Comparison of ENCODE assay signal across 9 cellular contexts in the genomic region with DNA sequence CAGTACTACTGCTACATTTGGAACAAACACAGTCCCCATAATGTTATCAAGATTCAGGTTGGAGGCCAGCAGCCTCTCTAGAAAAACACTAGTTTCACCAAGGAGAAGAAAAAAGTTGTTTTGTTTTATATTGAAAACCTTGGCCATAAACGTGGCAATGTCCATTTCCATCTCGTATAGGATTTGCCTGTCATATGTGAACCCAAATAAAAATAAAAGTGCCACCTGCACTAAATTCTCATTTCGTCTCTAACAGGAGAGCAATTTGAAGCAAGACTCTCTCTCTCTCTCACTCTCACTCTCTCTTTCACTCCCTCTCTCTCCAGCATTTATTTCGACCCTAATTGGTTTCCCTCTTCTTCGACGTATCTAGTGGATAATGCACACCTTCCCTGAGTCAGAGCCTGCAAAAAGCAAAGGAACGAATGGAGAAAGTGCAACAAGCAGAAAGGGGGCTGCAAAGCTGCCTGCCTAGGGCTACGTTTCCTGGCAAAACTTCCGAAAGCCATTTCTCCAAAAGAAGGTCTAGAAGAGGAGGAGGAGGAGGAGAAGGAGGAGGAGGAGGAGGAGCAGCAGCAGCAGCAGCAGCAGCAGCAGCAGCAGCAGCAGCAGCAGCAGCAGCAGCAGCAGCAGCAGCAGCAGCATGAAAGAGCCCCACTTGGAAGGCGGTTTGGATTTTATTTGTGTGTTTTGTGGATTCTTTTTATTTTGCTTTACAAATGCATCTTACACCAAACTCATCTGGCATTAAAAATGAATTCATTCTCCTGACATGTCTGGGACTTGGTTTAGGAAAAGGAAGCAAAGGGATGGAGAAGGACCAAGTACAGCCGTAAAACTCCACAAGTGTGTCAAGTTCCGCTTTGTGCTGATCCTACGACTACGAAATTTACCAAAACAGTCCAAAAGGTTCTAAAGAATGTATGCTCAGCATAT. TPM values are rescaled to one million over a fixed set of nuclear protein-coding genes. Genes with fewer than 3 reads are reported as not detected.
A peak's percentile ranks its signal among the peaks of the same experiment; 100 is the strongest.
DNase-seq lines count a peak whose midpoint lies in the region; ATAC-seq and TF ChIP-seq lines count a peak whose summit lies in the region.
"Had no signal": no experiment of that assay in that cellular context is flagged by ENCODE, and none has a peak within 500 bp of the region (broad histone marks: within the 10 kb centered on the region; RNA-seq: fewer than 3 reads in every experiment).

No MANE protein-coding gene starts in this region.

- DNase-seq in heart right ventricle (peak in 1 of 2 donors; percentile 18), left ventricle myocardium superior (no peak), astrocyte of the spinal cord (ENCODE audit: low read depth, low spot score) (peak; percentile 59), medulla oblongata (ENCODE audit: extremely low spot score) (peak; percentile 84), upper lobe of right lung (no peak), Kasumi-1 (lab: John Stamatoyannopoulos, UW) (no peak)

- in situ Hi-C loops in astrocyte of the spinal cord (cut with HindIII; ENCODE audit: low sequenced_read_pairs) = no loop called here

- no peaks in the 10 kb centered on the region for H3K9me3 ChIP-seq in heart right ventricle
- no peaks in the 10 kb centered on the region for H3K9me3 ChIP-seq in upper lobe of right lung

- H3K4me1 ChIP-seq in heart right ventricle (peaks cover 0 to 60% (median 42%) of the 10 kb centered on the region in 9 donors), upper lobe of right lung (no peaks in the 10 kb centered on the region)

- peak overlapping the region in 9 of 10 donors; percentile 49 to 78 (median 74) for H3K4me3 ChIP-seq in heart right ventricle
- H3K4me3 ChIP-seq in astrocyte of the spinal cord (ENCODE audit: low read depth, low read length) = peak overlapping the region; percentile 79
- H3K4me3 ChIP-seq in upper lobe of right lung = peak overlapping the region; percentile 66
- H3K4me3 ChIP-seq: GM12878 had no signal

- ATAC-seq in heart right ventricle = no peak
- no peak for ATAC-seq in left ventricle myocardium superior
- no peak for ATAC-seq in upper lobe of right lung
- ATAC-seq in HG03457 (IDR thresholded peaks at IDR 0.05; ENCODE audit: unreplicated experiment) = no peak
- no peak for ATAC-seq in HG02852 (IDR thresholded peaks at IDR 0.05; ENCODE audit: unreplicated experiment)
- ATAC-seq: GM12878 had no signal

- H3K27ac ChIP-seq in heart right ventricle = peak overlapping the region; percentile 7 to 95 (median 87)
- peak overlapping the region; percentile 52 for H3K27ac ChIP-seq in upper lobe of right lung

- H3K27me3 ChIP-seq in heart right ventricle (no peaks in the 10 kb centered on the region), upper lobe of right lung (no peaks in the 10 kb centered on the region)

- peaks cover 0 to 21% (median 0%) of the 10 kb centered on the region in 9 donors for H3K36me3 ChIP-seq in heart right ventricle
- H3K36me3 ChIP-seq in upper lobe of right lung = no peaks in the 10 kb centered on the region

- intact Hi-C loops in heart right ventricle (cut with DNase I) = loop anchor here in 9 of 10 donors (1.0 to 10.0 kb wide), 19 partner anchors 71 to 991 kb away; no protein-coding TSS in a partner anchor
- intact Hi-C loops in left ventricle myocardium superior (cut with micrococcal nuclease) = loop anchor here (5.0 to 10.0 kb wide), 2 partner anchors 164 to 261 kb away; no protein-coding TSS in a partner anchor
- intact Hi-C loops in upper lobe of right lung (cut with DNase I) = no loop called here

- WGBS in heart right ventricle, 2 donors = 18 to 27% methylated on average over 14 of the region's 14 CpGs

- TF ChIP-seq CTCF in heart right ventricle (IDR thresholded peaks at IDR 0.05) (no peak), astrocyte of the spinal cord (IDR thresholded peaks at IDR 0.05; ENCODE audit: low read depth, low read length) (no peak), upper lobe of right lung (IDR thresholded peaks at IDR 0.05) (no peak)

RNA-seq across cellular contexts. Expression of gene TCF4, which starts 2.1 kb away (rescaled TPM):
- 10 to 100 TPM; 50.0 to 90.1 (median 70.5) TPM for total RNA-seq in heart right ventricle
- 10 to 100 TPM; 12.6 to 22.1 TPM for polyA plus RNA-seq in heart right ventricle
- 62.8 TPM for total RNA-seq in left ventricle myocardium superior
- 143 TPM for total RNA-seq in upper lobe of right lung

Comparison
In these comparisons a context has a peak if more than half of its experiments do, and no peak if none do; other contexts are left out.
1. DNase-seq: peak in astrocyte of the spinal cord (single experiment) and medulla oblongata (single experiment); none in left ventricle myocardium superior (single experiment), upper lobe of right lung (single experiment) and Kasumi-1 (0 of 2).
2. Peak in every context shown above with its lines, with median percentiles within 50 percentile points of each other: H3K4me3 ChIP-seq.